Comparison of ENCODE assay signal across 8 cellular contexts in genomic region chrX:19372170-19373033, GRCh38. TPM values are rescaled to one million over a fixed set of nuclear protein-coding genes. Genes with fewer than 3 reads are reported as not detected.
DNase-seq lines count a peak whose midpoint lies in the region; ATAC-seq and TF ChIP-seq lines count a peak whose summit lies in the region.

No MANE protein-coding gene starts in this region.

- in situ Hi-C loops in G401 (cut with HindIII; ENCODE audit: low sequenced_read_pairs) = no loop called here

- peaks cover 31% of the 10 kb centered on the region for H3K4me1 Mint-ChIP-seq in HFFc6 (ENCODE audit: low read depth)

- peak overlapping the region; percentile 86 for H3K27ac Mint-ChIP-seq in HFFc6

- peak; percentile 82 for TF ChIP-seq CTCF in HFFc6 (IDR thresholded peaks at IDR 0.05)

- H3K27ac ChIP-seq in caudate nucleus (ENCODE audit: low read depth, low read length) = no peak overlapping the region

- H3K4me3 Mint-ChIP-seq in HFFc6 = peak overlapping the region; percentile 86

- H3K36me3 Mint-ChIP-seq in HFFc6 (ENCODE audit: low read depth) = no peaks in the 10 kb centered on the region

- ATAC-seq in GM19324 (IDR thresholded peaks at IDR 0.05; ENCODE audit: low FRiP score, unreplicated experiment) = no peak

- peak; percentile 67 for DNase-seq in G401 (ENCODE audit: low spot score)
- peak; percentile 66 for DNase-seq in HFFc6
- DNase-seq in NCI-H1694 treated with DMSO at 0.1 percent for 48 hours (lab: John Stamatoyannopoulos, UW) = peak; percentile 6
- DNase-seq in activated CD4-positive, CD25-positive, alpha-beta regulatory T cell (lab: John Stamatoyannopoulos, UW) = peak; percentile 4 to 40 (median 22)
- DNase-seq in caudate nucleus (lab: John Stamatoyannopoulos, UW) = peak in 44 of 61 donors; percentile 0 to 52 (median 10)
- DNase-seq in islet precursor cell = peak; percentile 75
- peak; percentile 39 to 57 (median 53) for DNase-seq in stimulated activated CD4-positive, alpha-beta T cell treated with anti-CD3 and anti-CD28 coated beads, Interleukin-12 subunit alpha, Interleukin-12 subunit beta, amount 100 ng/mL, for 48 hours (ENCODE audit: low read depth in 2 of 3, low spot score in 1 of 3)

- H3K27me3 Mint-ChIP-seq in HFFc6 (ENCODE audit: insufficient read depth) = peaks cover 3% of the 10 kb centered on the region; the same call in 1 of the 2 replicates

- H3K9me3 Mint-ChIP-seq in HFFc6 = no peaks in the 10 kb centered on the region

RNA-seq across cellular contexts. Expression of gene PDHA1, which starts 28.7 kb away (rescaled TPM):
- 124 and 177 TPM in 2 replicates for total RNA-seq in G401 (2014; rRNA removed; shearing (Covaris generic))
- 100 to 1,000 TPM; 153 to 182 (median 162) TPM for total RNA-seq in HFFc6 (2021; fragmentation: NEBNext Ultra II Directional; extraction: Animal tissue kit (Norgen Biotek cat#: 25700))

Comparison
In these comparisons a context has a peak if more than half of its experiments do, and no peak if none do; other contexts are left out.
1. DNase-seq: peak in every context shown above with its lines; median percentile 75 in islet precursor cell; 67 in G401; 66 in HFFc6; 53 in stimulated activated CD4-positive, alpha-beta T cell treated with anti-CD3 and anti-CD28 coated beads, Interleukin-12 subunit alpha, Interleukin-12 subunit beta, amount 100 ng/mL, for 48 hours; 22 in activated CD4-positive, CD25-positive, alpha-beta regulatory T cell; 10 in caudate nucleus; 6 in NCI-H1694 treated with DMSO at 0.1 percent for 48 hours.